ENCODE assay signal across 1 cellular context in the genomic region with DNA sequence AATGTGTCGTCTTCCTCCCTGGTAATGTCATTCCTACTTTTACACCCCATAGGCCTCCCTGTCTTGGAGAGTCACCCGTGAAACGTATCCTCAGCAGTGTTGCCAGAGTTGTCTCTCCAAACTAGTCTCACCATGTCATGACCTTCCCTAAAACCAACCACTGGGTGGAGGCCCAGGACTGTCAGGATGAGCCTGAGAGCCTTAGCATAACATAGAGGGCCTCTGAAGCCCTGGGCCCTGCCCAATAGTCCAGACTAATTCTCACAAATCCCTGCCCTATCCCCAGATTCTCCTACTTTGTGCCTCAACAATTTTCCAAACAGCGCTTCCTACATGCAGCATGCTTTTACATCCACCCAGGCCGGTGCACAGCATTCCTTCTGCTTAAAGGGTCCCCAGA.
TF ChIP-seq lines count a peak whose summit lies in the region.

No MANE protein-coding gene starts in this region.

TF ChIP-seq in H1, 55 proteins besides CTCF, POLR2A, EP300 and RAD21:
- TF ChIP-seq RBBP5 (IDR thresholded peaks at IDR 0.05; ENCODE audit: borderline replicate concordance, low read depth, low read length) (no peak), HDAC6 (IDR thresholded peaks at IDR 0.05; ENCODE audit: low read depth, low read length) (no peak), POLR2AphosphoS5 (IDR thresholded peaks at IDR 0.05; ENCODE audit: low read depth, low read length) (no peak)
